In genomic region chrY:19567051-19567901, GRCh38 we compare ENCODE assay signal across 9 cellular contexts.
DNase-seq lines count a peak whose midpoint lies in the region; ATAC-seq and TF ChIP-seq lines count a peak whose summit lies in the region.
"Had no signal": no experiment of that assay in that cellular context is flagged by ENCODE, and none has a peak within 500 bp of the region (broad histone marks: within the 10 kb centered on the region; RNA-seq: fewer than 3 reads in every experiment).

No MANE protein-coding gene starts in this region.

- no peak overlapping the region for H3K9ac ChIP-seq in mesenchymal stem cell (ENCODE audit: low read length)

- no peak for TF ChIP-seq POLR2A in thyroid gland (IDR thresholded peaks at IDR 0.05)

- H3K4me2 ChIP-seq in mesenchymal stem cell (ENCODE audit: low read length, poor library complexity, severe bottlenecking): peak overlapping the region; percentile 51

- under 1% methylated on average over 37 of the region's 52 CpGs for WGBS in mesenchymal stem cell
- WGBS in thyroid gland, 2 donors: 0 to 1% methylated on average over 15 to 17 of the region's 52 CpGs

- peak overlapping the region in 1 of 2 experiments; percentile 6 for H3K14ac ChIP-seq in mesenchymal stem cell (ENCODE audit: low read length in 2 of 2)

- H2BK12ac ChIP-seq in mesenchymal stem cell (ENCODE audit: low read length in 2 of 2): no peak overlapping the region

- ATAC-seq in Right ventricle myocardium inferior (peak; percentile 99), HG03354 (IDR thresholded peaks at IDR 0.05; ENCODE audit: poor library complexity, severe bottlenecking, unreplicated experiment) (no peak)

- no peak overlapping the region for H3K23ac ChIP-seq in mesenchymal stem cell (ENCODE audit: low read length in 2 of 2)

- peak overlapping the region; percentile 52 for H4K8ac ChIP-seq in mesenchymal stem cell (ENCODE audit: low read length)

- H3K4ac ChIP-seq in mesenchymal stem cell (ENCODE audit: low read depth in 1 of 2, low read length in 2 of 2): peak overlapping the region; percentile 47 to 51

- no peaks in the 10 kb centered on the region for H3K79me1 ChIP-seq in mesenchymal stem cell (replicated peaks; ENCODE audit: low read length, poor library complexity, severe bottlenecking)

- peak overlapping the region; percentile 83 for H3K27ac ChIP-seq in mesenchymal stem cell (ENCODE audit: low read length, poor library complexity, severe bottlenecking)
- peak overlapping the region in 1 of 3 donors; percentile 58 for H3K27ac ChIP-seq in thyroid gland

- no peak for TF ChIP-seq CTCF in thyroid gland (IDR thresholded peaks at IDR 0.05)

- H3K4me3 ChIP-seq in mesenchymal stem cell (ENCODE audit: insufficient read depth in 1 of 2, low read depth in 1 of 2, low read length in 2 of 2) (peak overlapping the region in 1 of 2 experiments; percentile 64), thyroid gland (replicated peaks in 1 of 3) (peak overlapping the region in 2 of 3 donors; percentile 47 to 75)

- H3K4me1 ChIP-seq in mesenchymal stem cell (ENCODE audit: control insufficient read depth, insufficient read depth, low read depth, low read length) (no peaks in the 10 kb centered on the region), thyroid gland (no peaks in the 10 kb centered on the region)

- H3K27me3 ChIP-seq in mesenchymal stem cell (ENCODE audit: control insufficient read depth in 1 of 2, insufficient read depth in 1 of 2, low read length in 2 of 2) (no peaks in the 10 kb centered on the region), thyroid gland (no peaks in the 10 kb centered on the region)

- H3K9me3 ChIP-seq in mesenchymal stem cell (ENCODE audit: control insufficient read depth, low read length): no peaks in the 10 kb centered on the region
- no peaks in the 10 kb centered on the region for H3K9me3 ChIP-seq in thyroid gland

- no peak overlapping the region for H2BK5ac ChIP-seq in mesenchymal stem cell (ENCODE audit: low read depth, low read length, poor library complexity, severe bottlenecking)

- no peaks in the 10 kb centered on the region for H3K36me3 ChIP-seq in mesenchymal stem cell (ENCODE audit: control insufficient read depth in 1 of 2, insufficient read depth in 2 of 2, low read depth in 1 of 2, low read length in 2 of 2)
- no peaks in the 10 kb centered on the region for H3K36me3 ChIP-seq in thyroid gland

- peak overlapping the region; percentile 89 for H4K91ac ChIP-seq in mesenchymal stem cell (ENCODE audit: low read length)

- no peak overlapping the region for H2AK5ac ChIP-seq in mesenchymal stem cell (ENCODE audit: low read length, severe bottlenecking)

- peak; percentile 93 for DNase-seq in Right ventricle myocardium inferior (ENCODE audit: missing footprints)
- no peak for DNase-seq in cardiac septum (ENCODE audit: low spot score)
- DNase-seq in NCI-H526 (lab: John Stamatoyannopoulos, UW): peak; percentile 87 to 91
- DNase-seq in amygdala (lab: John Stamatoyannopoulos, UW): peak in 33 of 56 donors; percentile 7 to 91 (median 75)
- DNase-seq in mesenchymal stem cell: peak; percentile 97
- DNase-seq in thyroid gland: peak; percentile 90 to 91
- DNase-seq in iPS-NIHi7 (ENCODE audit: extremely low spot score): no peak
- DNase-seq: stimulated activated naive B cell treated with anti-CD40 and anti-IgM and Interleukin-4, amounts not matched to agents 10 μg/mL and 1 μg/mL and 100 μg/mL, for 72 hours had no signal

- H2BK15ac ChIP-seq in mesenchymal stem cell (ENCODE audit: low read depth, poor library complexity, severe bottlenecking): no peak overlapping the region

- H2BK120ac ChIP-seq in mesenchymal stem cell (ENCODE audit: low read depth, low read length): no peak overlapping the region

- H2AFZ ChIP-seq in mesenchymal stem cell (ENCODE audit: low read depth, low read length): no peak overlapping the region

- H3K18ac ChIP-seq in mesenchymal stem cell (ENCODE audit: low read depth in 1 of 2, low read length in 2 of 2): peak overlapping the region in 1 of 2 experiments; percentile 62

- intact Hi-C loops in Right ventricle myocardium inferior (cut with DNase I) (loop anchor here (5.0 to 10.0 kb wide), 2 partner anchors 175 to 1008 kb away; partner anchors contain the start of genes EIF1AY and KDM5D), cardiac septum (cut with DNase I) (no loop called here), thyroid gland (cut with DNase I) (no loop called here)

Comparison
In these comparisons a context has a peak if more than half of its experiments do, and no peak if none do; other contexts are left out.
1. DNase-seq: peak in Right ventricle myocardium inferior (single experiment), NCI-H526 (2 of 2), amygdala (33 of 56), mesenchymal stem cell (single experiment) and thyroid gland (2 of 2); none in cardiac septum (single experiment) and iPS-NIHi7 (single experiment).